Comparison of ENCODE assay signal across 9 cellular contexts in genomic region chr15:90095521-90095959, GRCh38. TPM values are rescaled to one million over a fixed set of nuclear protein-coding genes. Genes with fewer than 3 reads are reported as not detected.
A peak's percentile ranks its signal among the peaks of the same experiment; 100 is the strongest.
DNase-seq lines count a peak whose midpoint lies in the region; ATAC-seq and TF ChIP-seq lines count a peak whose summit lies in the region.
"Had no signal": no experiment of that assay in that cellular context is flagged by ENCODE, and none has a peak within 500 bp of the region (broad histone marks: within the 10 kb centered on the region; RNA-seq: fewer than 3 reads in every experiment).

No MANE protein-coding gene starts in this region.

- no peaks in the 10 kb centered on the region for H3K79me2 ChIP-seq in mammary epithelial cell (ENCODE audit: insufficient read depth, low read length)

- TF ChIP-seq CTCF in breast epithelium (IDR thresholded peaks at IDR 0.05) (no peak), mammary epithelial cell (conservative IDR thresholded peaks at IDR 0.05 in 1 of 2, IDR thresholded peaks at IDR 0.05 in 1 of 2; ENCODE audit: extremely low read depth in 1 of 2, insufficient read depth in 1 of 2, low read depth in 1 of 2, low read length in 2 of 2) (no peak)

- H3K4me1 Mint-ChIP-seq in T-helper 17 cell = peaks cover 56% of the 10 kb centered on the region

- H3K9ac ChIP-seq in mammary epithelial cell (ENCODE audit: insufficient read depth, low read length) = no peak overlapping the region

- no peak overlapping the region for H3K4me3 ChIP-seq in breast epithelium
- H3K4me3 ChIP-seq in mammary epithelial cell (replicated peaks in 1 of 3; ENCODE audit: insufficient read depth in 1 of 3, low read depth in 2 of 3, low read length in 3 of 3) = no peak overlapping the region
- H3K4me3 ChIP-seq in urinary bladder (ENCODE audit: low read depth, low read length) = no peak overlapping the region

- dilution Hi-C loops in mammary epithelial cell (cut with HindIII; ENCODE audit: low sequenced_read_pairs) = no loop called here

- H3K36me3 Mint-ChIP-seq in T-helper 17 cell (ENCODE audit: low read depth) = peaks cover 2% of the 10 kb centered on the region

- peak overlapping the region; percentile 52 to 69 for H3K27ac ChIP-seq in breast epithelium
- H3K27ac ChIP-seq in mammary epithelial cell (ENCODE audit: insufficient read depth, low read depth, low read length) = no peak overlapping the region
- H3K27ac ChIP-seq in urinary bladder (ENCODE audit: low read depth) = peak overlapping the region; percentile 42

- WGBS in mammary epithelial cell (ENCODE audit: low coverage, missing lambda C conversion rate) = 100% methylated on average over 2 of the region's 3 CpGs
- 58% methylated on average over 3 of the region's 3 CpGs for WGBS in urinary bladder

- no peak for ATAC-seq in T-helper 17 cell
- ATAC-seq in GM21576 (IDR thresholded peaks at IDR 0.05; ENCODE audit: unreplicated experiment) = no peak

- H3K4me2 ChIP-seq in mammary epithelial cell (ENCODE audit: insufficient read depth, low read depth, low read length) = no peak overlapping the region

- DNase-seq in breast epithelium (ENCODE audit: low spot score in 2 of 2) (peak; percentile 63 to 79), mammary epithelial cell (no peak), T-helper 17 cell (no peak), iPS-NIHi7 (ENCODE audit: extremely low spot score) (peak; percentile 64), HuH-7 (ENCODE audit: low spot score) (no peak), erythroblast (lab: John Stamatoyannopoulos, UW) (no peak)
- DNase-seq: COR-L47 had no signal

- H3K27me3 Mint-ChIP-seq in T-helper 17 cell = no peaks in the 10 kb centered on the region

- no peak for TF ChIP-seq POLR2A in breast epithelium (IDR thresholded peaks at IDR 0.05)
- TF ChIP-seq POLR2A in erythroblast (IDR thresholded peaks at IDR 0.05; ENCODE audit: low read length) = no peak

- no peaks in the 10 kb centered on the region for H3K9me3 ChIP-seq in breast epithelium
- H3K9me3 ChIP-seq in mammary epithelial cell (replicated peaks; ENCODE audit: insufficient read depth, low read length) = no peaks in the 10 kb centered on the region
- H3K9me3 ChIP-seq in T-helper 17 cell (ENCODE audit: control insufficient read depth, low read length, poor library complexity, severe bottlenecking) = no peaks in the 10 kb centered on the region

- CTCF ChIA-PET in mammary epithelial cell (lab: Charles Lee; ENCODE audit: low non-redundant PET) = no interaction called here

- H3K36me3 ChIP-seq in breast epithelium = no peaks in the 10 kb centered on the region
- no peaks in the 10 kb centered on the region for H3K36me3 ChIP-seq in mammary epithelial cell (ENCODE audit: insufficient read depth, low read length)
- no peaks in the 10 kb centered on the region for H3K36me3 ChIP-seq in urinary bladder (ENCODE audit: insufficient read depth)

- H3K27me3 ChIP-seq in breast epithelium (no peaks in the 10 kb centered on the region), mammary epithelial cell (ENCODE audit: insufficient read depth, low read length) (no peaks in the 10 kb centered on the region)

- H2AFZ ChIP-seq in mammary epithelial cell (ENCODE audit: low read depth, low read length) = no peak overlapping the region

- intact Hi-C loops in breast epithelium (cut with DNase I; ENCODE audit: low total_unique reads) (no loop called here), mammary epithelial cell (cut with micrococcal nuclease) (no loop called here)

- no TSS peak for BruUV-seq in mammary epithelial cell (replicated peaks; lab: Mats Ljungman, UMichigan)

- in situ Hi-C loops in mammary epithelial cell (cut with MboI; ENCODE audit: low sequenced_read_pairs in 2 of 2) = loop anchor here in 1 of 2 donors (25.0 kb wide), 1 partner anchor 333 kb away; the partner anchor contains the start of gene MESP1

- peak overlapping the region; percentile 73 for H3K4me3 Mint-ChIP-seq in T-helper 17 cell

- H3K27ac Mint-ChIP-seq in T-helper 17 cell = peak overlapping the region; percentile 98

- H3K4me1 ChIP-seq in breast epithelium = peaks cover 0 to 17% of the 10 kb centered on the region in 2 donors
- peaks cover 16% of the 10 kb centered on the region for H3K4me1 ChIP-seq in mammary epithelial cell (ENCODE audit: insufficient read depth, low read length)
- H3K4me1 ChIP-seq in urinary bladder (ENCODE audit: insufficient read depth) = no peaks in the 10 kb centered on the region

- no peaks in the 10 kb centered on the region for H4K20me1 ChIP-seq in mammary epithelial cell (ENCODE audit: insufficient read depth, low read length)

RNA-seq across cellular contexts. Expression of gene IDH2, which starts 6.7 kb away (rescaled TPM):
- total RNA-seq in breast epithelium (10 to 100 TPM; 29.9 to 73.5 (median 58.7) TPM), mammary epithelial cell (10 to 100 TPM; 16.4 to 39.5 TPM), T-helper 17 cell (10 to 100 TPM; 45.0 to 48.8 TPM), urinary bladder (85.0 TPM)
- polyA plus RNA-seq in mammary epithelial cell (41.3 TPM), urinary bladder (105 TPM)
- 31.6 TPM for polyA minus RNA-seq in mammary epithelial cell

Comparison
In these comparisons a context has a peak if more than half of its experiments do, and no peak if none do; other contexts are left out.
1. DNase-seq: peak in breast epithelium (2 of 2) and iPS-NIHi7 (single experiment); none in mammary epithelial cell (single experiment), T-helper 17 cell (0 of 3), HuH-7 (single experiment) and erythroblast (0 of 2).